8 cellular contexts compared by ENCODE assay signal in the genomic region with DNA sequence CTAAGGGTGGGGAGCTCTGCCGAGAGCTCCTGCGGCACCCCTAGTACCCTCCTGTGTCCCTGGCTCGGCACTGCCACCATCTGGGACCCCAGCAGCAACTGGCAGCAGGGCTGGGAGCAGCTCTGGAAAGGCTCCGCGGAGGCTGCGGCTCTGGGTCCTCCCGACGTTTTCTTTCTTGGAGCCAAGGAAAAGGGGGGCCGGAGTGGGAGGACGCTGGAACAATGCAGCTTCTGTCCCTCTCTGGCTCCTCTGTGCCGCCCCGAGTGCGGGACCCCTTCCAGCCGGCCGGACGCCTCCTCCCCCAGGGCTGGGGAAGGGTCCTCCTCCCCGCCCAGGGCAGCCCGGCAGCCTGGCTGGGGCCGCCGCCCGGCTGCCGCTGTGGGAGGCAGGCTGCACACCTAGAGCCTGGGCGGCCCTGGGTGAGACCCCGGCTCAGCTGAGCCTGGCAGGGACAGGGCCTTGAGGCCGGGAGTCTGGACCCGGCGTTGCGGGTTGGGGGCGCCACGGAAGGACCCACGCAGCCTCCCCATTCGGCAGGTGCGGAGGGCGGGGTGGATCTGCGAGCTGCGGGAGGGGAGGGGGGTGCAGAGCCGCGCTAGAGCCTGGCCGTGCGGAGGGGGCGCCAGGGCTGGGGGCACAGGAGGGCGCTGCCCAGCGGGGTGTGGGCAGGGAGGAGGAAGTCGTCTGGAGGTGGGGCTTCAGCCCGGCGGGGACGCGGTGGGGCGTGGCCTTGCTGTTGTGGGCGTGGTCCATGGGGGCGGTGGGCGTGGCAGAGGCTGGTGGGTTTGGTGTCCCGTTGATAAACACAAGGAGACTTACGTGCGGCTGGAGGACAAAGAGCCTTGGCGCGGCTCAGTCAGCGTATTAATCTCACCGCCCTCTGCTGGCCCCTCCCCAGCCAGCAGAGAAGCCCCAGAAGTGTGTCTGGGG. TPM values are rescaled to one million over a fixed set of nuclear protein-coding genes. Genes with fewer than 3 reads are reported as not detected.
DNase-seq lines count a peak whose midpoint lies in the region; ATAC-seq and TF ChIP-seq lines count a peak whose summit lies in the region.

No MANE protein-coding gene starts in this region.

- H3K27ac ChIP-seq in Peyer's patch = peak overlapping the region in 1 of 4 donors; percentile 59

- ATAC-seq in left cardiac atrium (peak; percentile 64 to 67), GM18909 (IDR thresholded peaks at IDR 0.05; ENCODE audit: poor library complexity, unreplicated experiment) (no peak), GM19452 (IDR thresholded peaks at IDR 0.05; ENCODE audit: unreplicated experiment) (no peak)

- peaks cover 0 to 27% (median 3%) of the 10 kb centered on the region in 4 donors for H3K4me1 ChIP-seq in Peyer's patch

- DNase-seq in GM12865 (ENCODE audit: low read depth) = peak; percentile 72
- DNase-seq in Peyer's patch = peak; percentile 58 to 88 (median 83)
- DNase-seq in activated naive CD8-positive, alpha-beta T cell treated with anti-CD3 and anti-CD28 coated beads, Interleukin-2, amount 50 U/mL, for 16 hours (ENCODE audit: low read depth, low spot score) = peak; percentile 16
- peak; percentile 89 for DNase-seq in left cardiac atrium
- DNase-seq in posterior vena cava (ENCODE audit: low spot score) = peak; percentile 95
- DNase-seq in ureter (ENCODE audit: low spot score) = peak; percentile 87

- TF ChIP-seq CTCF in GM12865 (IDR thresholded peaks at IDR 0.05; ENCODE audit: insufficient read depth, low read depth, low read length, missing control alignments) (no peak), Peyer's patch (IDR thresholded peaks at IDR 0.05) (no peak)

- H3K4me3 ChIP-seq in GM12865 (ENCODE audit: low read depth, low read length) (no peak overlapping the region), Peyer's patch (peak overlapping the region; percentile 28 to 57 (median 44))

- intact Hi-C loops in left cardiac atrium (cut with DNase I) (loop anchor here in 1 of 2 donors (10.0 kb wide), 1 partner anchor 62 kb away; a partner anchor contains a TSS), posterior vena cava (cut with DNase I) (no loop called here)

- no peaks in the 10 kb centered on the region for H3K9me3 ChIP-seq in Peyer's patch

- no peak for TF ChIP-seq POLR2A in Peyer's patch (IDR thresholded peaks at IDR 0.05)

- no peaks in the 10 kb centered on the region for H3K36me3 ChIP-seq in Peyer's patch

- H3K27me3 ChIP-seq in Peyer's patch = peaks cover 0 to 5% of the 10 kb centered on the region in 2 donors

RNA-seq across cellular contexts. Expression of a gene that starts 15.1 kb away (rescaled TPM):
- total RNA-seq in Peyer's patch = 10 to 100 TPM in 1 of 4 donors, 1 to 10 TPM in 3; 3.7 to 25.6 (median 6.0) TPM
- 10 to 100 TPM; 55.6 to 58.6 TPM for total RNA-seq in left cardiac atrium
- total RNA-seq in posterior vena cava = 10 to 100 TPM; 13.8 to 17.0 TPM
- 16.6 TPM for total RNA-seq in ureter

RNA-seq across cellular contexts. Expression of a gene that starts 21.1 kb away (rescaled TPM):
- total RNA-seq in Peyer's patch = 10 to 100 TPM in 3 of 4 donors, 1 to 10 TPM in 1; 5.6 to 19.8 (median 13.5) TPM
- 10 to 100 TPM; 23.2 to 30.6 TPM for total RNA-seq in left cardiac atrium
- total RNA-seq in posterior vena cava = 10 to 100 TPM; 19.9 to 23.6 TPM
- total RNA-seq in ureter = 24.9 TPM

RNA-seq across cellular contexts. Expression of a gene that starts 31.0 kb away (rescaled TPM):
- 10 to 100 TPM in 1 of 4 donors, under 1 TPM in 3; 0.28 to 14.9 (median 0.64) TPM for total RNA-seq in Peyer's patch
- 1 to 10 TPM in 1 of 2 donors, under 1 TPM in 1; 0.86 to 2.4 TPM for total RNA-seq in left cardiac atrium
- total RNA-seq in posterior vena cava = 1 to 10 TPM; 3.1 to 3.9 TPM
- 11.5 TPM for total RNA-seq in ureter

RNA-seq across cellular contexts. Expression of a gene that starts 38.6 kb away (rescaled TPM):
- total RNA-seq in Peyer's patch (1 to 10 TPM in 1 of 4 donors, under 1 TPM in 2, not detected in 1; 0.35 to 1.0 (median 0.67) TPM), left cardiac atrium (not detected), posterior vena cava (not detected), ureter (9.0 TPM)

RNA-seq across cellular contexts. Expression of a gene that starts 57.5 kb away (rescaled TPM):
- total RNA-seq in Peyer's patch (10 to 100 TPM in 3 of 4 donors, 1 to 10 TPM in 1; 6.3 to 58.6 (median 13.2) TPM), left cardiac atrium (1 to 10 TPM; 3.4 to 3.8 TPM), posterior vena cava (1 to 10 TPM; 4.7 to 4.9 TPM), ureter (14.0 TPM)

Comparison
In these comparisons a context has a peak if more than half of its experiments do, and no peak if none do; other contexts are left out.
1. DNase-seq: peak in every context shown above with its lines; median percentile 95 in posterior vena cava; 89 in left cardiac atrium; 87 in ureter; 83 in Peyer's patch; 72 in GM12865; 16 in activated naive CD8-positive, alpha-beta T cell treated with anti-CD3 and anti-CD28 coated beads, Interleukin-2, amount 50 U/mL, for 16 hours.
2. ATAC-seq: peak in left cardiac atrium (2 of 2); none in GM18909 (single experiment) and GM19452 (single experiment).